Comparison of ENCODE assay signal across 12 cellular contexts in the genomic region with DNA sequence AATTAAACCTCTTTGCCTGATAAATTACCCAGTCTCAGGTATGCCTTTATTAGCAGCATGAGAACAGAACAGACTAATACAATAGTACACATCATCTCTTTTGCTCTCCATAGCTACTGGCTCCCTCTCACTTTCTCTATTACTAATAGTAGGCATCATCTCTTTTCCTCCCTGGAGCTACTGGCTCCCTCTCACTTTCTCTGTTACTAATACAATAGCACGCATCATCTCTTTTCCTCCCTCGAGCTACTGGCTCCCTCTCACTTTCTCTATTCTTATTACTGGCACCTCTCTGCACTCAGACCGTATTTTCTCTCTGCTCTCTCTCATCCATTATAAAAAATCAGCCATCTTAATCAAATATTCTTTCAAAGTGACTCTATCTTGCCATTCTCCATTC. TPM values are rescaled to one million over a fixed set of nuclear protein-coding genes. Genes with fewer than 3 reads are reported as not detected.
DNase-seq lines count a peak whose midpoint lies in the region; ATAC-seq lines count a peak whose summit lies in the region.
"Had no signal": no experiment of that assay in that cellular context is flagged by ENCODE, and none has a peak within 500 bp of the region (broad histone marks: within the 10 kb centered on the region; RNA-seq: fewer than 3 reads in every experiment).

No MANE protein-coding gene starts in this region.

- H3K36me3 ChIP-seq in neuronal stem cell (replicated peaks in 1 of 2; ENCODE audit: control insufficient read depth in 2 of 2, insufficient read depth in 2 of 2, low read length in 2 of 2): no peaks in the 10 kb centered on the region
- H3K36me3 ChIP-seq: right lobe of liver, WERI-Rb-1 had no signal

- H3K23ac ChIP-seq in neuronal stem cell (ENCODE audit: low read depth, low read length, poor library complexity): no peak overlapping the region

- H2AK5ac ChIP-seq in neuronal stem cell (ENCODE audit: low read depth, low read length): no peak overlapping the region

- H3K18ac ChIP-seq in neuronal stem cell (ENCODE audit: low read length): no peak overlapping the region

- no peak overlapping the region for H2BK5ac ChIP-seq in neuronal stem cell (ENCODE audit: low read length)

- H3K4me1 ChIP-seq in neuronal stem cell (ENCODE audit: control insufficient read depth in 2 of 2, insufficient read depth in 1 of 2, low read depth in 1 of 2, low read length in 2 of 2): peaks cover 0 to 1% of the 10 kb centered on the region in 2 donors
- H3K4me1 ChIP-seq: A549 had no signal

- no peak overlapping the region for H3K4me2 ChIP-seq in neuronal stem cell (ENCODE audit: insufficient read depth, low read length, poor library complexity, severe bottlenecking)
- H3K4me2 ChIP-seq: A549 had no signal

- H4K91ac ChIP-seq in neuronal stem cell (ENCODE audit: low read depth, low read length, poor library complexity): no peak overlapping the region

- no peaks in the 10 kb centered on the region for H3K27me3 ChIP-seq in neuronal stem cell (ENCODE audit: control insufficient read depth in 3 of 3, insufficient read depth in 3 of 3, low read depth in 1 of 3, low read length in 3 of 3)
- H3K27me3 ChIP-seq: right lobe of liver had no signal

- no peak overlapping the region for H2BK12ac ChIP-seq in neuronal stem cell (ENCODE audit: low read length)

- peak overlapping the region; percentile 68 for H3K4me3 Mint-ChIP-seq in activated CD4-positive, alpha-beta T cell treated with anti-CD3 and anti-CD28 coated beads, Interleukin-2, amount 10 ng/mL, durations not matched to agents 24 days and 14 days
- peak overlapping the region; percentile 70 for H3K4me3 Mint-ChIP-seq in natural killer cell treated with Interleukin-12 subunit alpha and Interleukin-12 subunit beta and Interleukin-15 and Interleukin-18, amount 100 ng/mL, for 72 hours

- no peak for DNase-seq in activated CD4-positive, alpha-beta T cell treated with anti-CD3 and anti-CD28 coated beads, Interleukin-2, amount 10 ng/mL, durations not matched to agents 24 days and 14 days
- DNase-seq in activated CD4-positive, alpha-beta T cell treated with anti-CD3 and anti-CD28 coated beads, Interleukin-2, amount 50 U/mL, for 48 hours: no peak
- no peak for DNase-seq in natural killer cell treated with Interleukin-12 subunit alpha and Interleukin-12 subunit beta and Interleukin-15 and Interleukin-18, amount 100 ng/mL, for 72 hours (ENCODE audit: low spot score)
- no peak for DNase-seq in neuronal stem cell (ENCODE audit: low spot score)
- no peak for DNase-seq in NCI-H1436 (lab: John Stamatoyannopoulos, UW)
- DNase-seq in left ventricle myocardium superior: no peak
- DNase-seq: GF-D8, right lobe of liver, WERI-Rb-1 had no signal

- no CpG with 5 or more reads among the region's 3 CpGs for WGBS in neuronal stem cell (ENCODE audit: extremely low coverage in 2 of 2, insufficient read length in 2 of 2, insufficient replicate concordance in 1 of 2), 2 donors

- H3K4me3 ChIP-seq in neuronal stem cell (ENCODE audit: low read length in 2 of 2): no peak overlapping the region
- H3K4me3 ChIP-seq: A549, right lobe of liver had no signal

- H3K14ac ChIP-seq in neuronal stem cell (ENCODE audit: low read length): no peak overlapping the region

- no peak overlapping the region for H2AFZ ChIP-seq in neuronal stem cell (ENCODE audit: low read length)

- H3K36me3 Mint-ChIP-seq in activated CD4-positive, alpha-beta T cell treated with anti-CD3 and anti-CD28 coated beads, Interleukin-2, amount 10 ng/mL, durations not matched to agents 24 days and 14 days (ENCODE audit: low read depth): peaks cover 27% of the 10 kb centered on the region
- no peaks in the 10 kb centered on the region for H3K36me3 Mint-ChIP-seq in natural killer cell treated with Interleukin-12 subunit alpha and Interleukin-12 subunit beta and Interleukin-15 and Interleukin-18, amount 100 ng/mL, for 72 hours

- no peak overlapping the region for H4K8ac ChIP-seq in neuronal stem cell (ENCODE audit: low read depth, low read length)

- H3K9ac ChIP-seq in neuronal stem cell (ENCODE audit: low read depth, low read length, poor library complexity): no peak overlapping the region

- peak; percentile 53 for ATAC-seq in GM21825 (IDR thresholded peaks at IDR 0.05; ENCODE audit: unreplicated experiment)
- ATAC-seq in HG03565 (IDR thresholded peaks at IDR 0.05; ENCODE audit: unreplicated experiment): peak; percentile 71
- peak in 1 of 2 donors; percentile 54 for ATAC-seq in natural killer cell treated with Interleukin-12 subunit alpha and Interleukin-12 subunit beta and Interleukin-15 and Interleukin-18, amount 100 ng/mL, for 72 hours
- no peak for ATAC-seq in left ventricle myocardium superior
- ATAC-seq: A549, right lobe of liver had no signal

- peaks cover 3% of the 10 kb centered on the region for H3K79me1 ChIP-seq in neuronal stem cell (ENCODE audit: low read depth, low read length)

- H3K9me3 ChIP-seq in neuronal stem cell (replicated peaks in 1 of 2; ENCODE audit: control insufficient read depth in 2 of 2, insufficient read depth in 1 of 2, low read depth in 1 of 2, low read length in 2 of 2): peaks cover 0 to 7% of the 10 kb centered on the region in 2 donors
- H3K9me3 ChIP-seq: A549, right lobe of liver had no signal

- intact Hi-C loops in activated CD4-positive, alpha-beta T cell treated with anti-CD3 and anti-CD28 coated beads, Interleukin-2, amount 10 ng/mL, durations not matched to agents 24 days and 14 days (cut with micrococcal nuclease): loop anchor here (1.0 to 2.0 kb wide), 4 partner anchors 19 to 552 kb away; no protein-coding TSS in a partner anchor
- intact Hi-C loops in left ventricle myocardium superior (cut with micrococcal nuclease): no loop called here

- no peak overlapping the region for H2BK15ac ChIP-seq in neuronal stem cell (ENCODE audit: low read length)

- H3K27me3 Mint-ChIP-seq in activated CD4-positive, alpha-beta T cell treated with anti-CD3 and anti-CD28 coated beads, Interleukin-2, amount 10 ng/mL, durations not matched to agents 24 days and 14 days: no peaks in the 10 kb centered on the region
- no peaks in the 10 kb centered on the region for H3K27me3 Mint-ChIP-seq in natural killer cell treated with Interleukin-12 subunit alpha and Interleukin-12 subunit beta and Interleukin-15 and Interleukin-18, amount 100 ng/mL, for 72 hours

- no peak overlapping the region for H3K27ac ChIP-seq in neuronal stem cell (replicated peaks; ENCODE audit: low read length)
- H3K27ac ChIP-seq: A549, right lobe of liver, WERI-Rb-1 had no signal

- peak overlapping the region; percentile 93 for H3K27ac Mint-ChIP-seq in activated CD4-positive, alpha-beta T cell treated with anti-CD3 and anti-CD28 coated beads, Interleukin-2, amount 10 ng/mL, durations not matched to agents 24 days and 14 days
- peak overlapping the region; percentile 67 to 71 for H3K27ac Mint-ChIP-seq in natural killer cell treated with Interleukin-12 subunit alpha and Interleukin-12 subunit beta and Interleukin-15 and Interleukin-18, amount 100 ng/mL, for 72 hours

- peaks cover 18% of the 10 kb centered on the region for H3K9me3 Mint-ChIP-seq in activated CD4-positive, alpha-beta T cell treated with anti-CD3 and anti-CD28 coated beads, Interleukin-2, amount 10 ng/mL, durations not matched to agents 24 days and 14 days
- H3K9me3 Mint-ChIP-seq in natural killer cell treated with Interleukin-12 subunit alpha and Interleukin-12 subunit beta and Interleukin-15 and Interleukin-18, amount 100 ng/mL, for 72 hours: peaks cover 7% of the 10 kb centered on the region

- H3K4ac ChIP-seq in neuronal stem cell (ENCODE audit: low read length): no peak overlapping the region

- H2BK120ac ChIP-seq in neuronal stem cell (ENCODE audit: low read depth, low read length): no peak overlapping the region

- H3K4me1 Mint-ChIP-seq in activated CD4-positive, alpha-beta T cell treated with anti-CD3 and anti-CD28 coated beads, Interleukin-2, amount 10 ng/mL, durations not matched to agents 24 days and 14 days: peaks cover 46% of the 10 kb centered on the region
- H3K4me1 Mint-ChIP-seq in natural killer cell treated with Interleukin-12 subunit alpha and Interleukin-12 subunit beta and Interleukin-15 and Interleukin-18, amount 100 ng/mL, for 72 hours (ENCODE audit: low read depth in 2 of 2): peaks cover 41 to 43% of the 10 kb centered on the region in 2 donors

RNA-seq across cellular contexts. Expression of a gene that starts 37.1 kb away (rescaled TPM):
- total RNA-seq in activated CD4-positive, alpha-beta T cell treated with anti-CD3 and anti-CD28 coated beads, Interleukin-2, amount 10 ng/mL, durations not matched to agents 24 days and 14 days: 25.8 and 26.3 TPM in 2 replicates
- 10 to 100 TPM; 15.9 to 17.0 TPM for total RNA-seq in natural killer cell treated with Interleukin-12 subunit alpha and Interleukin-12 subunit beta and Interleukin-15 and Interleukin-18, amount 100 ng/mL, for 72 hours
- polyA plus RNA-seq in neuronal stem cell (2013, experiment 1 of 2): 30.3 TPM
- polyA plus RNA-seq in neuronal stem cell (2013, experiment 2 of 2): 31.1 TPM
- 13.7 TPM for total RNA-seq in left ventricle myocardium superior
